Comparison of ENCODE assay signal across 8 cellular contexts in genomic region chr5:134649163-134649916, GRCh38. TPM values are rescaled to one million over a fixed set of nuclear protein-coding genes. Genes with fewer than 3 reads are reported as not detected.
DNase-seq lines count a peak whose midpoint lies in the region; ATAC-seq and TF ChIP-seq lines count a peak whose summit lies in the region.

No MANE protein-coding gene starts in this region.

- TSS peak; percentile 60 for BruUV-seq in MCF 10A (replicated peaks; lab: Mats Ljungman, UMichigan)

- CTCF ChIA-PET in AG04450 (lab: Charles Lee): no interaction called here
- CTCF ChIA-PET in MCF 10A (lab: Yijun Ruan, JAX): no interaction called here

- peak overlapping the region; percentile 99 for H3K4me3 Mint-ChIP-seq in MCF 10A (ENCODE audit: unreplicated experiment)

- H3K4me1 Mint-ChIP-seq in MCF 10A (ENCODE audit: insufficient read depth, unreplicated experiment): peaks cover 5% of the 10 kb centered on the region

- 1 to 2% (median 1%) methylated on average over 10 to 19 of the region's 19 CpGs for WGBS in stomach, 5 donors

- DNase-seq in AG04450 (ENCODE audit: low read depth, low spot score) (no peak), MG63 (peak; percentile 55), MCF 10A (ENCODE audit: unreplicated experiment) (no peak), kidney tubule cell (ENCODE audit: low spot score) (peak; percentile 13), stomach (peak; percentile 31), NCI-H1105 treated with DMSO at 0.1 percent for 48 hours (lab: John Stamatoyannopoulos, UW) (no peak), posterior vena cava (ENCODE audit: low spot score) (no peak)

- POLR2A ChIA-PET in AG04450 (lab: Yijun Ruan, JAX): no interaction called here
- POLR2A ChIA-PET in MCF 10A (lab: Yijun Ruan, JAX): interaction anchor here (0.6 to 5.7 kb wide), 22 partner anchors 11 to 488 kb away, joined by 3 to 142 read pairs (median 6); partner anchors contain the start of genes C5orf24, CAMLG, DDX46 and JADE2

- H3K4me3 ChIP-seq in AG04450 (ENCODE audit: low read depth, low read length) (peak overlapping the region; percentile 100), MG63 (peak overlapping the region; percentile 96), stomach (peak overlapping the region; percentile 70 to 96 (median 89))

- H3K27me3 ChIP-seq in AG04450 (ENCODE audit: control insufficient read depth, insufficient read depth, low read length) (no peaks in the 10 kb centered on the region), MG63 (no peaks in the 10 kb centered on the region), stomach (no peaks in the 10 kb centered on the region)

- TF ChIP-seq POLR2A in stomach (IDR thresholded peaks at IDR 0.05): no peak

- no peaks in the 10 kb centered on the region for H3K27me3 Mint-ChIP-seq in MCF 10A (ENCODE audit: insufficient read depth, unreplicated experiment)

- H3K4me1 ChIP-seq in stomach: peaks cover 25 to 71% (median 44%) of the 10 kb centered on the region in 4 donors

- H3K9me3 Mint-ChIP-seq in MCF 10A (ENCODE audit: unreplicated experiment): no peaks in the 10 kb centered on the region

- TF ChIP-seq EP300 in stomach (IDR thresholded peaks at IDR 0.05): no peak

- H3K36me3 ChIP-seq in MG63 (peaks cover 23% of the 10 kb centered on the region), stomach (peaks cover 0 to 4% (median 0%) of the 10 kb centered on the region in 4 donors)

- H3K27ac Mint-ChIP-seq in MCF 10A (ENCODE audit: low read depth, unreplicated experiment): peak overlapping the region; percentile 100

- H3K9me3 ChIP-seq in AG04450 (ENCODE audit: control insufficient read depth, insufficient read depth, low read length) (peaks cover 4% of the 10 kb centered on the region; the same call in 1 of the 2 replicates), MG63 (no peaks in the 10 kb centered on the region), stomach (no peaks in the 10 kb centered on the region)

- peak; percentile 3 for ATAC-seq in GM19463 (IDR thresholded peaks at IDR 0.05; ENCODE audit: unreplicated experiment)

- TF ChIP-seq CTCF in AG04450 (IDR thresholded peaks at IDR 0.05; ENCODE audit: low read depth, low read length) (no peak), MCF 10A (IDR thresholded peaks at IDR 0.05; ENCODE audit: unreplicated experiment) (no peak), stomach (IDR thresholded peaks at IDR 0.05) (no peak)

- peaks cover 32% of the 10 kb centered on the region for H3K36me3 Mint-ChIP-seq in MCF 10A (ENCODE audit: insufficient read depth, unreplicated experiment)

- intact Hi-C loops in MCF 10A (cut with micrococcal nuclease): loop anchor here (2.0 kb wide), 1 partner anchor 89 kb away; the partner anchor contains the start of gene CAMLG
- intact Hi-C loops in stomach (cut with DNase I; ENCODE audit: low total_unique reads): no loop called here
- intact Hi-C loops in posterior vena cava (cut with DNase I): no loop called here

- H3K27ac ChIP-seq in AG04450 (ENCODE audit: low read depth, low read length) (peak overlapping the region; percentile 98), stomach (peak overlapping the region; percentile 80 to 98 (median 97))

RNA-seq across cellular contexts. Expression of gene SEC24A, which starts 0.8 kb away (rescaled TPM):
- polyA plus RNA-seq in AG04450 (2011; rRNA removed) (35.9 and 46.7 TPM in 2 replicates), stomach (1 to 10 TPM; 2.8 to 8.9 (median 8.3) TPM)
- polyA minus RNA-seq in AG04450 (2011; rRNA and poly(A)+ RNA removed): 42.9 and 65.1 TPM in 2 replicates
- total RNA-seq in MG63 (2014; rRNA removed; shearing (Covaris generic); ENCODE audit: low replicate concordance): 11.7 and 14.2 TPM in 2 replicates
- total RNA-seq in MCF 10A (2022) (39.1 and 41.4 TPM in 2 replicates), stomach (10 to 100 TPM in 4 of 5 donors, 1 to 10 TPM in 1; 3.2 to 72.4 (median 39.3) TPM), posterior vena cava (10 to 100 TPM; 22.2 to 27.4 TPM)

RNA-seq across cellular contexts. Expression of gene SAR1B, which starts 16.7 kb away (rescaled TPM):
- 63.8 and 81.6 TPM in 2 replicates for polyA plus RNA-seq in AG04450 (2011; rRNA removed)
- 36.9 and 57.3 TPM in 2 replicates for polyA minus RNA-seq in AG04450 (2011; rRNA and poly(A)+ RNA removed)
- 81.1 and 98.2 TPM in 2 replicates for total RNA-seq in MG63 (2014; rRNA removed; shearing (Covaris generic); ENCODE audit: low replicate concordance)
- 104 and 116 TPM in 2 replicates for total RNA-seq in MCF 10A (2022)
- 10 to 100 TPM in 4 of 5 donors, 1 to 10 TPM in 1; 9.0 to 81.9 (median 47.2) TPM for total RNA-seq in stomach
- polyA plus RNA-seq in stomach: 10 to 100 TPM; 24.7 to 52.5 (median 25.4) TPM
- 10 to 100 TPM; 64.6 to 70.1 TPM for total RNA-seq in posterior vena cava

Comparison
In these comparisons a context has a peak if more than half of its experiments do, and no peak if none do; other contexts are left out.
1. DNase-seq: peak in MG63 (single experiment), kidney tubule cell (single experiment) and stomach (single experiment); none in AG04450 (single experiment), MCF 10A (single experiment), NCI-H1105 treated with DMSO at 0.1 percent for 48 hours (single experiment) and posterior vena cava (single experiment).
2. Peak in every context shown above with its lines, with median percentiles within 50 percentile points of each other: H3K4me3 ChIP-seq.